8 cellular contexts compared by ENCODE assay signal in the genomic region with DNA sequence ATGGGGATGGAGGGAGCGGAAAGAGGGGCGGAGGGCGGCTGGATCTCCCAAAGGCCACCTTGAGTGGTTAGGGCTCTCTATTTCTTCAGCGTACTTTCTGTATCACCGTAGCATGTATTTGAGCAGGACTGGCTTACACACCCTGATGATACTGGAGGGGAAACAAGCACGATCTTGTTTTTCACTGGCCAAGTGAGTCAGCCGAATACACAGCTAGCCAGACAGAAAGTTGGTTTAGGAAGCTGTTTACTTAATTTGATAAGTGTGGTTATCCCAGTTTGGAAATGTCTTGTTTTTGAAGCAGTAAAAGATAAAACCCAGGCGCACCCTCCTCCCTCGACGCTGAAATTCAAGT. TPM values are rescaled to one million over a fixed set of nuclear protein-coding genes. Genes with fewer than 3 reads are reported as not detected.
DNase-seq lines count a peak whose midpoint lies in the region; ATAC-seq, FAIRE-seq and TF ChIP-seq lines count a peak whose summit lies in the region.

No MANE protein-coding gene starts in this region.

- peak overlapping the region; percentile 96 for H3K4me3 Mint-ChIP-seq in activated CD4-positive, alpha-beta T cell treated with anti-CD3 and anti-CD28 coated beads, Interleukin-2, amount 10 ng/mL, durations not matched to agents 7 days and 5 days

- H3K79me2 ChIP-seq in K562 (ENCODE audit: control insufficient read depth, insufficient read depth, low read length), result peaks cover 57% of the 10 kb centered on the region

- peaks cover 5% of the 10 kb centered on the region for H4K20me1 ChIP-seq in K562 (replicated peaks; ENCODE audit: control insufficient read depth, insufficient read depth, low read length)

- peak overlapping the region; percentile 92 for H3K27ac Mint-ChIP-seq in activated CD4-positive, alpha-beta T cell treated with anti-CD3 and anti-CD28 coated beads, Interleukin-2, amount 10 ng/mL, durations not matched to agents 7 days and 5 days

- POLR2A ChIA-PET in activated CD4-positive, alpha-beta T cell treated with anti-CD3 and anti-CD28 coated beads, Interleukin-2, amount 10 ng/mL, durations not matched to agents 7 days and 5 days (lab: Charles Lee), result interaction anchor here (0.6 kb wide), 1 partner anchor 59 kb away, joined by 4 read pairs; no protein-coding TSS in a partner anchor
- POLR2A ChIA-PET in K562 (lab: Yijun Ruan, JAX), result interaction anchor here (0.6 to 2.2 kb wide), 7 partner anchors 11 to 150 kb away, joined by 3 to 6 read pairs (median 3); no protein-coding TSS in a partner anchor

- no peak for TF ChIP-seq RAD21 in K562 (CRISPR knock-in tag; conservative IDR thresholded peaks at IDR 0.05 in 1 of 2, IDR thresholded peaks at IDR 0.05 in 1 of 2)

- peak overlapping the region; percentile 96 for H2AFZ ChIP-seq in K562 (ENCODE audit: low read depth, low read length)

- no peak for TF ChIP-seq POLR2A in K562 (conservative IDR thresholded peaks at IDR 0.05)
- TF ChIP-seq POLR2A in spleen (IDR thresholded peaks at IDR 0.05), result no peak

- H3K36me3 Mint-ChIP-seq in activated CD4-positive, alpha-beta T cell treated with anti-CD3 and anti-CD28 coated beads, Interleukin-2, amount 10 ng/mL, durations not matched to agents 7 days and 5 days (ENCODE audit: low read depth), result peaks cover 18% of the 10 kb centered on the region

- H3K9me1 ChIP-seq in K562 (ENCODE audit: control insufficient read depth, insufficient read depth, low read length), result no peaks in the 10 kb centered on the region

- no peaks in the 10 kb centered on the region for H3K9me3 ChIP-seq in KOPT-K1 (ENCODE audit: insufficient read depth, low read length, poor library complexity, severe bottlenecking)
- no peaks in the 10 kb centered on the region for H3K9me3 ChIP-seq in K562 (replicated peaks; ENCODE audit: control insufficient read depth, insufficient read depth, low read depth, low read length)
- H3K9me3 ChIP-seq in spleen, result no peaks in the 10 kb centered on the region

- in situ Hi-C loops in K562 (cut with MboI), result no loop called here

- H3K27ac ChIP-seq in KOPT-K1 (ENCODE audit: low read depth, low read length, poor library complexity, severe bottlenecking) (peak overlapping the region; percentile 63), K562 (ENCODE audit: extremely low read depth, low read depth, low read length) (peak overlapping the region; percentile 77), spleen (peak overlapping the region; percentile 77 to 97 (median 94))

- 2% methylated on average over 10 of the region's 10 CpGs for WGBS in K562 (ENCODE audit: insufficient coverage, low coverage, missing lambda C conversion rate)
- WGBS in spleen, 5 donors, result 0 to 2% (median 1%) methylated on average over 10 of the region's 10 CpGs

- TF ChIP-seq CTCF in K562 (IDR thresholded peaks at IDR 0.05 in 2 of 3, conservative IDR thresholded peaks at IDR 0.05 in 1 of 3; ENCODE audit: insufficient read depth in 2 of 3, low read depth in 1 of 3, low read length in 3 of 3), result no peak
- TF ChIP-seq CTCF in spleen (IDR thresholded peaks at IDR 0.05 in 8 of 11, conservative IDR thresholded peaks at IDR 0.05 in 3 of 11), result no peak

- H3K4me2 ChIP-seq in K562 (ENCODE audit: insufficient read depth, low read length), result peak overlapping the region; percentile 98

- H3K9ac ChIP-seq in K562 (ENCODE audit: insufficient read depth in 1 of 2, low read depth in 2 of 2, low read length in 2 of 2), result peak overlapping the region; percentile 85 to 94

- CTCF ChIA-PET in activated CD4-positive, alpha-beta T cell treated with anti-CD3 and anti-CD28 coated beads, Interleukin-2, amount 10 ng/mL, durations not matched to agents 7 days and 5 days (lab: Charles Lee), result interaction anchor here (0.9 to 2.1 kb wide), 4 partner anchors 9 to 128 kb away, joined by 3 to 11 read pairs (median 6); no protein-coding TSS in a partner anchor
- CTCF ChIA-PET in K562 (lab: Yijun Ruan, JAX; ENCODE audit: low intra/inter-chr PET ratio), result no interaction called here

- peak; percentile 59 for FAIRE-seq in K562 (lab: Jason Lieb, UNC)

- H3K4me1 ChIP-seq in K562 (replicated peaks in 1 of 2; ENCODE audit: control insufficient read depth in 2 of 2, insufficient read depth in 2 of 2, low read length in 2 of 2) (peaks cover 12 to 22% of the 10 kb centered on the region in 2 experiments), spleen (peaks cover 41 to 70% (median 62%) of the 10 kb centered on the region in 6 donors)

- intact Hi-C loops in K562 (cut with micrococcal nuclease), result no loop called here
- intact Hi-C loops in spleen (cut with DNase I; ENCODE audit: low total_unique reads), result no loop called here

- DNase-seq in activated CD4-positive, alpha-beta T cell treated with anti-CD3 and anti-CD28 coated beads, Interleukin-2, amount 10 ng/mL, durations not matched to agents 7 days and 5 days, result peak; percentile 20
- no peak for DNase-seq in activated CD4-positive, alpha-beta T cell treated with anti-CD3 and anti-CD28 coated beads, Interleukin-2, amount 50 U/mL, for 48 hours
- DNase-seq in K562 (ENCODE audit: extremely low read depth in 1 of 4, low spot score in 3 of 4) (peak in 1 of 4 experiments; percentile 52), iris pigment epithelial cell (ENCODE audit: low read depth) (peak; percentile 82), spleen (no peak), GM19238 (ENCODE audit: insufficient read length, low spot score) (no peak)

- no peaks in the 10 kb centered on the region for H3K27me3 ChIP-seq in K562 (ENCODE audit: control insufficient read depth in 2 of 2, insufficient read depth in 2 of 2, low read length in 2 of 2)
- no peaks in the 10 kb centered on the region for H3K27me3 ChIP-seq in spleen (replicated peaks in 1 of 7)

- peaks cover 60% of the 10 kb centered on the region for H3K4me1 Mint-ChIP-seq in activated CD4-positive, alpha-beta T cell treated with anti-CD3 and anti-CD28 coated beads, Interleukin-2, amount 10 ng/mL, durations not matched to agents 7 days and 5 days

- H3K36me3 ChIP-seq in KOPT-K1 (ENCODE audit: insufficient read depth, low read length) (peaks cover 14% of the 10 kb centered on the region), K562 (ENCODE audit: control insufficient read depth, insufficient read depth, low read length) (peaks cover 9% of the 10 kb centered on the region), spleen (peaks cover 0 to 22% (median 0%) of the 10 kb centered on the region in 6 donors)

- TF ChIP-seq EP300 in K562 (IDR thresholded peaks at IDR 0.05; ENCODE audit: low read length), result no peak

- H3K4me3 ChIP-seq in K562 (peak overlapping the region; percentile 94), spleen (peak overlapping the region; percentile 76 to 97 (median 86))

- no peaks in the 10 kb centered on the region for H3K9me3 Mint-ChIP-seq in activated CD4-positive, alpha-beta T cell treated with anti-CD3 and anti-CD28 coated beads, Interleukin-2, amount 10 ng/mL, durations not matched to agents 7 days and 5 days

- no TSS peak for BruUV-seq in K562 (replicated peaks; lab: Mats Ljungman, UMichigan)

- ATAC-seq in K562 (peak; percentile 73), HG03521 (IDR thresholded peaks at IDR 0.05; ENCODE audit: unreplicated experiment) (no peak)

- no peaks in the 10 kb centered on the region for H3K27me3 Mint-ChIP-seq in activated CD4-positive, alpha-beta T cell treated with anti-CD3 and anti-CD28 coated beads, Interleukin-2, amount 10 ng/mL, durations not matched to agents 7 days and 5 days

RNA-seq across cellular contexts. Expression of a gene that starts 0.5 kb away (rescaled TPM):
- total RNA-seq in activated CD4-positive, alpha-beta T cell treated with anti-CD3 and anti-CD28 coated beads, Interleukin-2, amount 10 ng/mL, durations not matched to agents 7 days and 5 days, result 10 to 100 TPM; 55.4 to 69.3 TPM
- total RNA-seq in K562 (2011; cell fraction: chromatin; rRNA removed; ENCODE audit: low replicate concordance), result 90.6 and 225 TPM in 2 replicates
- 55.7 and 61.2 TPM in 2 replicates for total RNA-seq in K562 (2011; cell fraction: nucleolus; rRNA removed)
- total RNA-seq in K562 (2011; cell fraction: nucleoplasm; rRNA removed), result 83.1 and 87.0 TPM in 2 replicates
- 52.1 and 63.1 TPM in 2 replicates for total RNA-seq in K562 (2014; rRNA removed)
- 85.2 and 99.9 TPM in 2 replicates for total RNA-seq in K562 (2014; rRNA removed; fragmentation: Illumina TruSeq; extraction: Trizol)
- 72.2 and 73.3 TPM in 2 replicates for total RNA-seq in K562 (2015; rRNA removed; fragmentation: Illumina TruSeq; extraction: Trizol)
- total RNA-seq in K562 (2021), result 61.2 and 62.9 TPM in 2 replicates
- polyA plus RNA-seq in K562 (2011; rRNA removed), result 85.1 and 89.5 TPM in 2 replicates
- 26.9 and 30.9 TPM in 2 replicates for polyA plus RNA-seq in K562 (2011; cell fraction: cytosol; rRNA removed)
- 50.2 and 79.8 TPM in 2 replicates for polyA plus RNA-seq in K562 (2011; cell fraction: nucleus; rRNA removed)
- polyA plus RNA-seq in K562 (2012), result 67.3 and 78.4 TPM in 2 replicates
- 71.4 and 80.5 TPM in 2 replicates for polyA plus RNA-seq in K562 (2014; fragmentation: Illumina TruSeq; extraction: Trizol)
- 10 to 100 TPM; 21.4 to 39.4 TPM for polyA plus RNA-seq in K562 (2014; fragmentation: Nextera tagmentation; extraction: Ambion mirVana)
- polyA plus RNA-seq in K562 (2014; rRNA removed), result 53.9 and 57.4 TPM in 2 replicates
- polyA minus RNA-seq in K562 (2011; rRNA and poly(A)+ RNA removed), result 109 and 130 TPM in 2 replicates
- polyA minus RNA-seq in K562 (2011; cell fraction: cytosol; rRNA and poly(A)+ RNA removed), result 68.5 and 72.1 TPM in 2 replicates
- 33.3 and 66.6 TPM in 2 replicates for polyA minus RNA-seq in K562 (2011; cell fraction: nucleus; rRNA and poly(A)+ RNA removed)
- total RNA-seq in spleen, result 10 to 100 TPM; 57.6 to 96.1 (median 71.3) TPM
- 10 to 100 TPM; 33.0 to 41.4 (median 39.3) TPM for polyA plus RNA-seq in spleen

RNA-seq across cellular contexts. Expression of a gene that starts 49.7 kb away (rescaled TPM):
- 10 to 100 TPM; 56.0 to 66.4 TPM for total RNA-seq in activated CD4-positive, alpha-beta T cell treated with anti-CD3 and anti-CD28 coated beads, Interleukin-2, amount 10 ng/mL, durations not matched to agents 7 days and 5 days
- 65.5 and 73.0 TPM in 2 replicates for total RNA-seq in K562 (2011; cell fraction: chromatin; rRNA removed; ENCODE audit: low replicate concordance)
- 31.1 and 40.4 TPM in 2 replicates for total RNA-seq in K562 (2011; cell fraction: nucleolus; rRNA removed)
- 34.7 and 39.7 TPM in 2 replicates for total RNA-seq in K562 (2011; cell fraction: nucleoplasm; rRNA removed)
- total RNA-seq in K562 (2014; rRNA removed), result 25.3 and 35.3 TPM in 2 replicates
- 38.6 and 41.6 TPM in 2 replicates for total RNA-seq in K562 (2014; rRNA removed; fragmentation: Illumina TruSeq; extraction: Trizol)
- total RNA-seq in K562 (2015; rRNA removed; fragmentation: Illumina TruSeq; extraction: Trizol), result 35.5 and 39.9 TPM in 2 replicates
- total RNA-seq in K562 (2021), result 37.1 and 42.1 TPM in 2 replicates
- polyA plus RNA-seq in K562 (2011; rRNA removed), result 20.3 and 40.1 TPM in 2 replicates
- 23.3 and 34.9 TPM in 2 replicates for polyA plus RNA-seq in K562 (2011; cell fraction: cytosol; rRNA removed)
- 66.0 and 76.2 TPM in 2 replicates for polyA plus RNA-seq in K562 (2011; cell fraction: nucleus; rRNA removed)
- polyA plus RNA-seq in K562 (2012), result 32.4 and 38.8 TPM in 2 replicates
- polyA plus RNA-seq in K562 (2014; fragmentation: Illumina TruSeq; extraction: Trizol), result 39.0 and 42.4 TPM in 2 replicates
- polyA plus RNA-seq in K562 (2014; fragmentation: Nextera tagmentation; extraction: Ambion mirVana), result 10 to 100 TPM in 1 of 2 experiments, 1 to 10 TPM in 1; 7.5 to 10.5 TPM
- polyA plus RNA-seq in K562 (2014; rRNA removed), result 31.9 and 32.0 TPM in 2 replicates
- 16.4 and 22.5 TPM in 2 replicates for polyA minus RNA-seq in K562 (2011; rRNA and poly(A)+ RNA removed)
- polyA minus RNA-seq in K562 (2011; cell fraction: cytosol; rRNA and poly(A)+ RNA removed), result 16.3 and 19.6 TPM in 2 replicates
- polyA minus RNA-seq in K562 (2011; cell fraction: nucleus; rRNA and poly(A)+ RNA removed), result 17.0 and 21.2 TPM in 2 replicates
- total RNA-seq in spleen, result 10 to 100 TPM; 29.5 to 55.9 (median 43.6) TPM
- polyA plus RNA-seq in spleen, result 10 to 100 TPM; 42.0 to 74.7 (median 47.5) TPM

Comparison
In these comparisons a context has a peak if more than half of its experiments do, and no peak if none do; other contexts are left out.
1. DNase-seq: peak in activated CD4-positive, alpha-beta T cell treated with anti-CD3 and anti-CD28 coated beads, Interleukin-2, amount 10 ng/mL, durations not matched to agents 7 days and 5 days (single experiment) and iris pigment epithelial cell (single experiment); none in activated CD4-positive, alpha-beta T cell treated with anti-CD3 and anti-CD28 coated beads, Interleukin-2, amount 50 U/mL, for 48 hours (0 of 2), spleen (single experiment) and GM19238 (single experiment).
2. Peak in every context shown above with its lines, with median percentiles within 50 percentile points of each other: H3K27ac ChIP-seq.